ENCODE assay signal across 20 cellular contexts in genomic region chr1:98422821-98423220, GRCh38.
A peak's percentile ranks its signal among the peaks of the same experiment; 100 is the strongest.
DNase-seq lines count a peak whose midpoint lies in the region; FAIRE-seq and TF ChIP-seq lines count a peak whose summit lies in the region.
"Had no signal": no experiment of that assay in that cellular context is flagged by ENCODE, and none has a peak within 500 bp of the region (broad histone marks: within the 10 kb centered on the region; RNA-seq: fewer than 3 reads in every experiment).

No MANE protein-coding gene starts in this region.

- peaks cover 9% of the 10 kb centered on the region for H3K4me1 Mint-ChIP-seq in astrocyte (ENCODE audit: low read depth, unreplicated experiment)
- H3K4me1 Mint-ChIP-seq: IgD-negative memory B cell had no signal

- H3K36me3 ChIP-seq in astrocyte (ENCODE audit: insufficient read depth, low read length) (no peaks in the 10 kb centered on the region), prostate gland (no peaks in the 10 kb centered on the region), trophoblast cell (ENCODE audit: control insufficient read depth in 1 of 2, insufficient read depth in 2 of 2, low read length in 2 of 2) (no peaks in the 10 kb centered on the region)

- H3K27me3 ChIP-seq in astrocyte (ENCODE audit: insufficient read depth, low read length) (no peaks in the 10 kb centered on the region), prostate gland (replicated peaks; ENCODE audit: insufficient read depth) (no peaks in the 10 kb centered on the region), trophoblast cell (ENCODE audit: insufficient read depth, low read length) (no peaks in the 10 kb centered on the region)

- no peak overlapping the region for H3K4ac ChIP-seq in trophoblast cell (ENCODE audit: low read depth, low read length)

- H3K23ac ChIP-seq in trophoblast cell (ENCODE audit: low read length): no peak overlapping the region

- H4K12ac ChIP-seq in trophoblast cell (ENCODE audit: low read depth, low read length): no peak overlapping the region

- H3K18ac ChIP-seq in trophoblast cell (ENCODE audit: low read length): no peak overlapping the region

- no peaks in the 10 kb centered on the region for H3K36me3 Mint-ChIP-seq in astrocyte (ENCODE audit: low read depth, unreplicated experiment)
- H3K36me3 Mint-ChIP-seq: IgD-negative memory B cell had no signal

- H3K9me3 Mint-ChIP-seq in astrocyte (ENCODE audit: unreplicated experiment): no peaks in the 10 kb centered on the region
- H3K9me3 Mint-ChIP-seq: H9 had no signal

- H3K4me2 ChIP-seq in astrocyte (ENCODE audit: low read length): no peak overlapping the region
- H3K4me2 ChIP-seq in trophoblast cell (ENCODE audit: low read length): no peak overlapping the region

- H3K14ac ChIP-seq in trophoblast cell (ENCODE audit: low read length): no peak overlapping the region

- H3K27ac ChIP-seq in astrocyte (ENCODE audit: low read depth, low read length) (no peak overlapping the region), prostate gland (no peak overlapping the region), trophoblast cell (ENCODE audit: low read depth, low read length) (no peak overlapping the region)
- H3K27ac ChIP-seq: SK-N-MC had no signal

- 74% methylated on average over 2 of the region's 2 CpGs for WGBS in prostate gland
- no CpG with 5 or more reads among the region's 2 CpGs for WGBS in trophoblast cell (ENCODE audit: extremely low coverage, insufficient coverage, insufficient read length)

- in situ Hi-C loops in G401 (cut with HindIII; ENCODE audit: low sequenced_read_pairs): no loop called here

- H3K4me1 ChIP-seq in astrocyte (ENCODE audit: insufficient read depth, low read length): peaks cover 3% of the 10 kb centered on the region
- H3K4me1 ChIP-seq in prostate gland (replicated peaks): no peaks in the 10 kb centered on the region
- no peaks in the 10 kb centered on the region for H3K4me1 ChIP-seq in trophoblast cell (ENCODE audit: control insufficient read depth in 1 of 2, insufficient read depth in 2 of 2, low read length in 2 of 2)

- TF ChIP-seq CTCF in astrocyte (IDR thresholded peaks at IDR 0.05; ENCODE audit: insufficient read depth, low read depth, low read length) (no peak), prostate gland (IDR thresholded peaks at IDR 0.05) (no peak)

- H3K27ac Mint-ChIP-seq in astrocyte (ENCODE audit: unreplicated experiment): no peak overlapping the region
- H3K27ac Mint-ChIP-seq: H9, IgD-negative memory B cell had no signal

- DNase-seq in AG08395 (ENCODE audit: low spot score) (peak; percentile 35), GM03348 (ENCODE audit: low spot score) (peak; percentile 16), astrocyte (ENCODE audit: low read depth) (peak; percentile 55), fibroblast of peridontal ligament (ENCODE audit: extremely low read depth) (peak; percentile 77), prostate gland (ENCODE audit: low spot score) (no peak), trophoblast cell (no peak), iPS-NIHi7 (ENCODE audit: extremely low spot score) (no peak), G401 (ENCODE audit: low spot score) (no peak)
- DNase-seq: 8988T, Calu3, DMS79, GDM1, H9, Kasumi-1, NCI-H1105, NCI-H1694, NCI-H510A treated with DMSO at 0.1 percent for 48 hours had no signal

- peak; percentile 89 for FAIRE-seq in astrocyte (lab: Jason Lieb, UNC)
- FAIRE-seq: HTR-8/SVneo had no signal

- H3K9ac ChIP-seq in astrocyte (ENCODE audit: low read length) (no peak overlapping the region), trophoblast cell (ENCODE audit: low read length) (no peak overlapping the region)

- H3K4me3 ChIP-seq in astrocyte (ENCODE audit: insufficient read depth, low read depth, low read length) (no peak overlapping the region), prostate gland (no peak overlapping the region), trophoblast cell (ENCODE audit: low read depth, low read length) (no peak overlapping the region)
- H3K4me3 ChIP-seq: SK-N-MC had no signal

- H3K9me3 ChIP-seq in astrocyte (ENCODE audit: insufficient read depth, low read depth, low read length) (no peaks in the 10 kb centered on the region), prostate gland (no peaks in the 10 kb centered on the region), trophoblast cell (ENCODE audit: insufficient read depth, low read depth, low read length) (no peaks in the 10 kb centered on the region)

- H3K79me1 ChIP-seq in trophoblast cell (ENCODE audit: low read length): no peaks in the 10 kb centered on the region

- no peak overlapping the region for H3K4me3 Mint-ChIP-seq in astrocyte (ENCODE audit: unreplicated experiment)
- H3K4me3 Mint-ChIP-seq: H9, IgD-negative memory B cell had no signal

- no peak overlapping the region for H2BK5ac ChIP-seq in trophoblast cell (ENCODE audit: low read depth, low read length, poor library complexity)

- no peak for TF ChIP-seq POLR2A in prostate gland (IDR thresholded peaks at IDR 0.05)

- H3K27me3 Mint-ChIP-seq in astrocyte (ENCODE audit: low read depth, unreplicated experiment): no peaks in the 10 kb centered on the region
- H3K27me3 Mint-ChIP-seq: IgD-negative memory B cell had no signal

- no peak overlapping the region for H2BK120ac ChIP-seq in trophoblast cell (ENCODE audit: insufficient read depth, low read length, poor library complexity)

- no peak overlapping the region for H4K8ac ChIP-seq in trophoblast cell (ENCODE audit: low read depth, low read length)

- no peak overlapping the region for H2BK12ac ChIP-seq in trophoblast cell (ENCODE audit: low read length)

- no peaks in the 10 kb centered on the region for H4K20me1 ChIP-seq in astrocyte (ENCODE audit: insufficient read depth, low read length)

- H2AFZ ChIP-seq in astrocyte (ENCODE audit: low read depth, low read length): no peak overlapping the region
- H2AFZ ChIP-seq in trophoblast cell (ENCODE audit: insufficient read depth, low read length, poor library complexity): no peak overlapping the region

- H2AK5ac ChIP-seq in trophoblast cell (ENCODE audit: low read length): no peak overlapping the region

- intact Hi-C loops in prostate gland (cut with DNase I): no loop called here

- no peaks in the 10 kb centered on the region for H3K79me2 ChIP-seq in astrocyte (ENCODE audit: insufficient read depth, low read length)
- no peaks in the 10 kb centered on the region for H3K79me2 ChIP-seq in trophoblast cell (ENCODE audit: control insufficient read depth, insufficient read depth, low read length, poor library complexity)

- no peak overlapping the region for H4K91ac ChIP-seq in trophoblast cell (ENCODE audit: low read depth, low read length)

Comparison
In these comparisons a context has a peak if more than half of its experiments do, and no peak if none do; other contexts are left out.
1. DNase-seq: peak in AG08395 (single experiment), GM03348 (single experiment), astrocyte (single experiment) and fibroblast of peridontal ligament (single experiment); none in prostate gland (single experiment), trophoblast cell (0 of 2), iPS-NIHi7 (single experiment) and G401 (single experiment).